ENCODE assay signal across 1 cellular context in the genomic region with DNA sequence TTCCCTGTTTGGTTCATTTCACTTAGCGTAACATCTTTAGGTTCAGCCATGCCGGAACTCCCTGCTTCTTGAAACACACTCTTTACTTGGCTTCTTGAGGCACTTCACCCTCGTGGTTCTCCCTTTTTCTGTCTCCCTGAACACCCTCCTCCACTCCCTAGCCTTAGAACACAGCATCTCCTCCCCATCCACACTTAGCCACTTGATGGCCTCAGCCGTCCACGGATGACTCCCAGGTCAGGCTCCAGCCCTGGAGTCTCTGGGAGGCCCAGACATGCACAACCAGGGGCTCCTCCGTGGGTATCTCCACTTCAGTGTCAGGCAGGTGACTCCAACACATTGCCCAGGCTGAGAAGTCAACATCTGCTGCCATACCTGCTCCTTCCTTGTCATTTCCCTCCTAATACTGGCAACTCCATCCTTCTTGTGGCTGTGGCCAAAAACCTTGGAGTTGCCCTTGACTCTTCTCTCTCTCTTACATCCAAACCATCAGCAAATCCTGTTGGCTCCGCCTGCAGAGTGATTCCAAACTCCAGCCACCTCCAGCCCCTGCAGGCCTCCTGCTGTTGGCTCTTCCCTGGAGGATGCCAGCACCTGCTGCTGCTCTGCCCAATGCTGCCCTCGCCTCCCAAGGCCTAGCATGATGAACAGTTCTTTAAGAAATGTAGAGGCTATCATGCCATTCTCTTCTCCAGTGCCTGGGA.
TF ChIP-seq lines count a peak whose summit lies in the region.

No MANE protein-coding gene starts in this region.

TF ChIP-seq in GM23338, 12 proteins besides CTCF, POLR2A, EP300 and RAD21 (continued from another document):
- TF ChIP-seq EZH2 (IDR thresholded peaks at IDR 0.05; ENCODE audit: low read depth, unreplicated experiment) (no peak), ZNF331 (CRISPR knock-in tag; IDR thresholded peaks at IDR 0.05; ENCODE audit: low read depth) (no peak), ZNF114 (CRISPR knock-in tag; IDR thresholded peaks at IDR 0.05) (no peak), POLR2AphosphoS5 (IDR thresholded peaks at IDR 0.05; ENCODE audit: low read depth) (no peak), EZH2phosphoT487 (IDR thresholded peaks at IDR 0.05; ENCODE audit: unreplicated experiment) (no peak), JUNB (IDR thresholded peaks at IDR 0.05; ENCODE audit: unreplicated experiment) (no peak), STAT1 (IDR thresholded peaks at IDR 0.05; ENCODE audit: unreplicated experiment) (no peak), NANOG (IDR thresholded peaks at IDR 0.05; ENCODE audit: borderline replicate concordance) (no peak)
- TF ChIP-seq, protein P1, sequence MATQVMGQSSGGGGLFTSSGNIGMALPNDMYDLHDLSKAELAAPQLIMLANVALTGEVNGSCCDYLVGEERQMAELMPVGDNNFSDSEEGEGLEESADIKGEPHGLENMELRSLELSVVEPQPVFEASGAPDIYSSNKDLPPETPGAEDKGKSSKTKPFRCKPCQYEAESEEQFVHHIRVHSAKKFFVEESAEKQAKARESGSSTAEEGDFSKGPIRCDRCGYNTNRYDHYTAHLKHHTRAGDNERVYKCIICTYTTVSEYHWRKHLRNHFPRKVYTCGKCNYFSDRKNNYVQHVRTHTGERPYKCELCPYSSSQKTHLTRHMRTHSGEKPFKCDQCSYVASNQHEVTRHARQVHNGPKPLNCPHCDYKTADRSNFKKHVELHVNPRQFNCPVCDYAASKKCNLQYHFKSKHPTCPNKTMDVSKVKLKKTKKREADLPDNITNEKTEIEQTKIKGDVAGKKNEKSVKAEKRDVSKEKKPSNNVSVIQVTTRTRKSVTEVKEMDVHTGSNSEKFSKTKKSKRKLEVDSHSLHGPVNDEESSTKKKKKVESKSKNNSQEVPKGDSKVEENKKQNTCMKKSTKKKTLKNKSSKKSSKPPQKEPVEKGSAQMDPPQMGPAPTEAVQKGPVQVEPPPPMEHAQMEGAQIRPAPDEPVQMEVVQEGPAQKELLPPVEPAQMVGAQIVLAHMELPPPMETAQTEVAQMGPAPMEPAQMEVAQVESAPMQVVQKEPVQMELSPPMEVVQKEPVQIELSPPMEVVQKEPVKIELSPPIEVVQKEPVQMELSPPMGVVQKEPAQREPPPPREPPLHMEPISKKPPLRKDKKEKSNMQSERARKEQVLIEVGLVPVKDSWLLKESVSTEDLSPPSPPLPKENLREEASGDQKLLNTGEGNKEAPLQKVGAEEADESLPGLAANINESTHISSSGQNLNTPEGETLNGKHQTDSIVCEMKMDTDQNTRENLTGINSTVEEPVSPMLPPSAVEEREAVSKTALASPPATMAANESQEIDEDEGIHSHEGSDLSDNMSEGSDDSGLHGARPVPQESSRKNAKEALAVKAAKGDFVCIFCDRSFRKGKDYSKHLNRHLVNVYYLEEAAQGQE (IDR thresholded peaks at IDR 0.05; ENCODE audit: unreplicated experiment), result no peak
- TF ChIP-seq, protein P2, sequence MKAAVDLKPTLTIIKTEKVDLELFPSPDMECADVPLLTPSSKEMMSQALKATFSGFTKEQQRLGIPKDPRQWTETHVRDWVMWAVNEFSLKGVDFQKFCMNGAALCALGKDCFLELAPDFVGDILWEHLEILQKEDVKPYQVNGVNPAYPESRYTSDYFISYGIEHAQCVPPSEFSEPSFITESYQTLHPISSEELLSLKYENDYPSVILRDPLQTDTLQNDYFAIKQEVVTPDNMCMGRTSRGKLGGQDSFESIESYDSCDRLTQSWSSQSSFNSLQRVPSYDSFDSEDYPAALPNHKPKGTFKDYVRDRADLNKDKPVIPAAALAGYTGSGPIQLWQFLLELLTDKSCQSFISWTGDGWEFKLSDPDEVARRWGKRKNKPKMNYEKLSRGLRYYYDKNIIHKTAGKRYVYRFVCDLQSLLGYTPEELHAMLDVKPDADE (IDR thresholded peaks at IDR 0.05), result no peak
